In the genomic region with DNA sequence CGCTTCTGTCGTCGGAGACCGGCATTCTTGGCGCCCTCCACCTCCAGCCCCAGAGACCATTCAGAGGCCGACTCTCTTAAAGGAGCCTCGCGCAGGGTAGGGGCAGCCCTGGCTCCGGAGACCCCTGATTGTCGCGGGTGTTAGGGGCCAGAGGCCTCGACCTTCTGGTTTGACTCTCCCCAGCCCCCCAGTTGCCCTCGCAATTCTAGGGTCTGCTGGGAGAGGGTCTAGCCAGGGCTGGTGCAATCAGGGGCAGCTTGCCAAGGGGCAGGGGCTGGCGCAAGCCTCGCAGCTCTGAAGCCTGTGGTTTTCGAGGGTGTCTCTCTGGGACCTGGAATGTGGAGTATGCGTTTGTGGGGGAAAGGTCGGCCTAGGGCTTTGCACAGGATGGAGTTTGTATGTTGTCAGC, we compare ENCODE assay signal across 12 cellular contexts. TPM values are rescaled to one million over a fixed set of nuclear protein-coding genes. Genes with fewer than 3 reads are reported as not detected.
DNase-seq lines count a peak whose midpoint lies in the region; ATAC-seq and TF ChIP-seq lines count a peak whose summit lies in the region.
"Had no signal": no experiment of that assay in that cellular context is flagged by ENCODE, and none has a peak within 500 bp of the region (broad histone marks: within the 10 kb centered on the region; RNA-seq: fewer than 3 reads in every experiment).

No MANE protein-coding gene starts in this region.

- no peaks in the 10 kb centered on the region for H3K27me3 ChIP-seq in lung (ENCODE audit: control insufficient read depth, insufficient read depth)
- H3K27me3 ChIP-seq in subcutaneous abdominal adipose tissue (ENCODE audit: control insufficient read depth in 5 of 5, insufficient read depth in 4 of 5, low read length in 5 of 5), result peaks cover 0 to 27% (median 23%) of the 10 kb centered on the region in 5 donors

- H3K36me3 ChIP-seq in lung (ENCODE audit: control insufficient read depth in 2 of 2, insufficient read depth in 2 of 2, low read length in 2 of 2), result no peaks in the 10 kb centered on the region
- no peaks in the 10 kb centered on the region for H3K36me3 ChIP-seq in subcutaneous abdominal adipose tissue (ENCODE audit: control insufficient read depth in 5 of 5, insufficient read depth in 5 of 5, low read length in 5 of 5)
- H3K36me3 ChIP-seq: heart right ventricle had no signal

- H3K27ac Mint-ChIP-seq in activated naive CD8-positive, alpha-beta T cell treated with anti-CD3 and anti-CD28 coated beads, Interleukin-2, amount 50 U/mL, for 24 hours, result no peak overlapping the region
- H3K27ac Mint-ChIP-seq in glutamatergic neuron (ENCODE audit: unreplicated experiment), result no peak overlapping the region

- peak overlapping the region; percentile 61 for H3K4me3 Mint-ChIP-seq in activated T-cell treated with anti-CD3 and anti-CD28 coated beads, Interleukin-2, amount 50 U/mL, for 4 hours
- no peak overlapping the region for H3K4me3 Mint-ChIP-seq in activated naive CD8-positive, alpha-beta T cell treated with anti-CD3 and anti-CD28 coated beads, Interleukin-2, amount 50 U/mL, for 24 hours
- H3K4me3 Mint-ChIP-seq in glutamatergic neuron (ENCODE audit: unreplicated experiment), result no peak overlapping the region

- H3K9me3 ChIP-seq in lung (ENCODE audit: control insufficient read depth in 2 of 2, insufficient read depth in 1 of 2, low read length in 1 of 2) (peaks cover 2 to 13% of the 10 kb centered on the region in 2 donors), subcutaneous abdominal adipose tissue (ENCODE audit: control insufficient read depth in 5 of 5, low read length in 5 of 5) (peaks cover 5 to 24% (median 18%) of the 10 kb centered on the region in 5 donors)

- WGBS in lung, 2 donors, result 17 to 20% methylated on average over 13 to 18 of the region's 18 CpGs

- H3K4me1 Mint-ChIP-seq in activated T-cell treated with anti-CD3 and anti-CD28 coated beads, Interleukin-2, amount 50 U/mL, for 4 hours (ENCODE audit: low read depth), result peaks cover 10% of the 10 kb centered on the region
- peaks cover 10% of the 10 kb centered on the region for H3K4me1 Mint-ChIP-seq in activated naive CD8-positive, alpha-beta T cell treated with anti-CD3 and anti-CD28 coated beads, Interleukin-2, amount 50 U/mL, for 24 hours
- H3K4me1 Mint-ChIP-seq in glutamatergic neuron (ENCODE audit: low read depth, unreplicated experiment), result peaks cover 2% of the 10 kb centered on the region

- no peak overlapping the region for H3K9ac ChIP-seq in subcutaneous abdominal adipose tissue (ENCODE audit: low read length in 5 of 5)

- H3K27ac ChIP-seq in lung (ENCODE audit: low read depth in 1 of 2, low read length in 1 of 2) (peak overlapping the region in 1 of 2 donors; percentile 5), subcutaneous abdominal adipose tissue (ENCODE audit: low read depth, low read length) (peak overlapping the region; percentile 30)
- H3K27ac ChIP-seq: heart right ventricle had no signal

- DNase-seq in activated T-cell treated with anti-CD3 and anti-CD28 coated beads, Interleukin-2, amount 50 U/mL, for 4 hours, result no peak
- DNase-seq in activated T-cell treated with anti-CD3 and anti-CD28 coated beads, Interleukin-2, amount 50 U/mL, for 1 hour, result no peak
- DNase-seq in activated naive CD8-positive, alpha-beta T cell treated with anti-CD3 and anti-CD28 coated beads, Interleukin-2, amount 50 U/mL, for 24 hours, result no peak
- DNase-seq in lung (ENCODE audit: low spot score) (peak; percentile 67), NAMALWA (ENCODE audit: low spot score) (no peak), glutamatergic neuron (no peak)
- DNase-seq: DMS79, NCI-H1092 treated with DMSO at 0.1 percent for 48 hours, SHP77 had no signal

- H3K4me1 ChIP-seq in lung (ENCODE audit: control insufficient read depth in 2 of 2, insufficient read depth in 2 of 2, low read length in 2 of 2) (peaks cover 0 to 6% of the 10 kb centered on the region in 2 donors), subcutaneous abdominal adipose tissue (ENCODE audit: control insufficient read depth in 5 of 5, insufficient read depth in 5 of 5, low read length in 5 of 5) (peaks cover 0 to 64% (median 45%) of the 10 kb centered on the region in 5 donors)

- no peak overlapping the region for H3K4me3 ChIP-seq in lung
- peak overlapping the region in 2 of 5 donors; percentile 30 to 44 for H3K4me3 ChIP-seq in subcutaneous abdominal adipose tissue (ENCODE audit: low read depth in 1 of 5, low read length in 5 of 5)

- TF ChIP-seq CTCF in lung (IDR thresholded peaks at IDR 0.05; ENCODE audit: control extremely low read depth, extremely low read depth) (no peak), glutamatergic neuron (IDR thresholded peaks at IDR 0.05; ENCODE audit: partially characterized antibody, unreplicated experiment) (no peak)

- peaks cover 15% of the 10 kb centered on the region for H3K9me3 Mint-ChIP-seq in activated T-cell treated with anti-CD3 and anti-CD28 coated beads, Interleukin-2, amount 50 U/mL, for 4 hours
- peaks cover 17% of the 10 kb centered on the region for H3K9me3 Mint-ChIP-seq in activated naive CD8-positive, alpha-beta T cell treated with anti-CD3 and anti-CD28 coated beads, Interleukin-2, amount 50 U/mL, for 24 hours
- peaks cover 12% of the 10 kb centered on the region for H3K9me3 Mint-ChIP-seq in glutamatergic neuron (ENCODE audit: unreplicated experiment)

- ATAC-seq in activated T-cell treated with anti-CD3 and anti-CD28 coated beads, Interleukin-2, amount 50 U/mL, for 4 hours, result no peak
- ATAC-seq in activated naive CD8-positive, alpha-beta T cell treated with anti-CD3 and anti-CD28 coated beads, Interleukin-2, amount 50 U/mL, for 24 hours, result peak; percentile 14
- ATAC-seq in lung (ENCODE audit: insufficient read depth, low FRiP score), result peak; percentile 36
- ATAC-seq in GM21528 (IDR thresholded peaks at IDR 0.05; ENCODE audit: low FRiP score, unreplicated experiment), result no peak

- peaks cover 7% of the 10 kb centered on the region for H3K36me3 Mint-ChIP-seq in activated T-cell treated with anti-CD3 and anti-CD28 coated beads, Interleukin-2, amount 50 U/mL, for 4 hours (ENCODE audit: insufficient read depth)
- peaks cover 14% of the 10 kb centered on the region for H3K36me3 Mint-ChIP-seq in activated naive CD8-positive, alpha-beta T cell treated with anti-CD3 and anti-CD28 coated beads, Interleukin-2, amount 50 U/mL, for 24 hours (ENCODE audit: low read depth)
- H3K36me3 Mint-ChIP-seq in glutamatergic neuron (ENCODE audit: unreplicated experiment), result peaks cover 17% of the 10 kb centered on the region

- H3K27me3 Mint-ChIP-seq in activated T-cell treated with anti-CD3 and anti-CD28 coated beads, Interleukin-2, amount 50 U/mL, for 4 hours (ENCODE audit: low read depth), result peaks cover 64% of the 10 kb centered on the region
- peaks cover 60% of the 10 kb centered on the region for H3K27me3 Mint-ChIP-seq in activated naive CD8-positive, alpha-beta T cell treated with anti-CD3 and anti-CD28 coated beads, Interleukin-2, amount 50 U/mL, for 24 hours
- peaks cover 27% of the 10 kb centered on the region for H3K27me3 Mint-ChIP-seq in glutamatergic neuron (ENCODE audit: unreplicated experiment)

RNA-seq across cellular contexts. Expression of gene SLC7A10, which starts 1.6 kb away (rescaled TPM):
- total RNA-seq in activated T-cell treated with anti-CD3 and anti-CD28 coated beads, Interleukin-2, amount 50 U/mL, for 4 hours, result not detected
- total RNA-seq in lung (under 1 TPM; 0.21 to 0.71 TPM), glutamatergic neuron (ENCODE audit: unreplicated experiment) (not detected)
- under 1 TPM; 0.02 to 0.10 TPM for polyA plus RNA-seq in lung

RNA-seq across cellular contexts. Expression of gene LRP3, which starts 33.1 kb away (rescaled TPM):
- under 1 TPM; 0.14 to 0.84 (median 0.71) TPM for total RNA-seq in activated T-cell treated with anti-CD3 and anti-CD28 coated beads, Interleukin-2, amount 50 U/mL, for 4 hours
- total RNA-seq in lung, result 10 to 100 TPM; 16.4 to 18.2 TPM
- 10 to 100 TPM; 10.6 to 12.9 TPM for polyA plus RNA-seq in lung
- total RNA-seq in glutamatergic neuron (ENCODE audit: unreplicated experiment), result 46.9 TPM

Comparison
In these comparisons a context has a peak if more than half of its experiments do, and no peak if none do; other contexts are left out.
1. ATAC-seq: peak in activated naive CD8-positive, alpha-beta T cell treated with anti-CD3 and anti-CD28 coated beads, Interleukin-2, amount 50 U/mL, for 24 hours (single experiment) and lung (single experiment); none in activated T-cell treated with anti-CD3 and anti-CD28 coated beads, Interleukin-2, amount 50 U/mL, for 4 hours (0 of 2) and GM21528 (single experiment).
2. RNA of gene LRP3, which starts 33.1 kb away (total RNA-seq): 46.9 TPM in glutamatergic neuron (single experiment) and 16.4 to 18.2 TPM in lung; 0.14 to 0.84 TPM in activated T-cell treated with anti-CD3 and anti-CD28 coated beads, Interleukin-2, amount 50 U/mL, for 4 hours; every median in the first group is over 4 times any median in the second.